In genomic region chr7:155961241-155962190, GRCh38 we compare ENCODE assay signal across 9 cellular contexts.
A peak's percentile ranks its signal among the peaks of the same experiment; 100 is the strongest.
DNase-seq lines count a peak whose midpoint lies in the region; ATAC-seq and TF ChIP-seq lines count a peak whose summit lies in the region.
"Had no signal": no experiment of that assay in that cellular context is flagged by ENCODE, and none has a peak within 500 bp of the region (broad histone marks: within the 10 kb centered on the region; RNA-seq: fewer than 3 reads in every experiment).

No MANE protein-coding gene starts in this region.

- no peaks in the 10 kb centered on the region for H4K20me1 ChIP-seq in SK-N-SH (ENCODE audit: insufficient read depth)

- no peak for TF ChIP-seq RAD21 in SK-N-SH (IDR thresholded peaks at IDR 0.05; ENCODE audit: low read length)

- H3K27me3 ChIP-seq in SK-N-SH (ENCODE audit: insufficient read depth), result no peaks in the 10 kb centered on the region

- no peak for TF ChIP-seq CTCF in SK-N-SH (IDR thresholded peaks at IDR 0.05)

- no peak for ATAC-seq in HG03457 (IDR thresholded peaks at IDR 0.05; ENCODE audit: unreplicated experiment)
- ATAC-seq in GM21576 (IDR thresholded peaks at IDR 0.05; ENCODE audit: unreplicated experiment), result no peak
- ATAC-seq in HG03521 (IDR thresholded peaks at IDR 0.05; ENCODE audit: unreplicated experiment), result no peak

- CTCF ChIA-PET in SK-N-SH (lab: Yijun Ruan, JAX), result no interaction called here

- H3K9me3 ChIP-seq in SK-N-SH, result no peaks in the 10 kb centered on the region
- H3K9me3 ChIP-seq: BE2C had no signal

- DNase-seq in activated CD4-positive, alpha-beta T cell treated with anti-CD3 and anti-CD28 coated beads for 48 hours, result peak; percentile 53
- DNase-seq in activated CD4-positive, alpha-beta T cell treated with anti-CD3 and anti-CD28 coated beads, Interleukin-2, amount 50 U/mL, for 1 hour, result no peak
- DNase-seq in SK-N-SH (no peak), islet precursor cell (peak; percentile 57)
- peak; percentile 19 to 20 for DNase-seq in stimulated activated CD4-positive, alpha-beta T cell treated with anti-CD3 and anti-CD28 coated beads, Interleukin-4, amount 100 ng/mL, for 48 hours (ENCODE audit: low read depth in 2 of 2)
- DNase-seq: BE2C had no signal

- peak overlapping the region; percentile 22 to 36; a peak in 1 of 4 replicates for H3K4me3 ChIP-seq in SK-N-SH (ENCODE audit: low read depth in 2 of 2, low read length in 1 of 2)

- peak overlapping the region; percentile 18; the same call in 1 of the 2 replicates for H2AFZ ChIP-seq in SK-N-SH (ENCODE audit: low read depth)

- H3K36me3 ChIP-seq in SK-N-SH (replicated peaks in 1 of 2; ENCODE audit: control insufficient read depth in 1 of 2, insufficient read depth in 2 of 2, low read length in 1 of 2), result no peaks in the 10 kb centered on the region
- H3K36me3 ChIP-seq: BE2C had no signal

- no peaks in the 10 kb centered on the region for H3F3A ChIP-seq in SK-N-SH (replicated peaks; ENCODE audit: insufficient read depth)

- H3K79me2 ChIP-seq in SK-N-SH (ENCODE audit: insufficient read depth), result no peaks in the 10 kb centered on the region

- H3K9me2 ChIP-seq in SK-N-SH, result no peaks in the 10 kb centered on the region

- no peak for TF ChIP-seq EP300 in SK-N-SH (IDR thresholded peaks at IDR 0.05; ENCODE audit: borderline replicate concordance in 1 of 2, low read depth in 1 of 2, low read length in 1 of 2)

- POLR2A ChIA-PET in SK-N-SH (lab: Yijun Ruan, JAX), result no interaction called here

- H3K9ac ChIP-seq in SK-N-SH, result peak overlapping the region; percentile 10; the same call in 1 of the 2 replicates

- H3K4me1 ChIP-seq in SK-N-SH (ENCODE audit: control insufficient read depth in 1 of 2, insufficient read depth in 2 of 2, low read depth in 1 of 2, low read length in 1 of 2), result no peaks in the 10 kb centered on the region
- H3K4me1 ChIP-seq: BE2C had no signal

- H3K27ac ChIP-seq in SK-N-SH (ENCODE audit: low read depth in 2 of 2, low read length in 1 of 2), result peak overlapping the region in 1 of 2 experiments; percentile 43; a peak in 2 of 4 replicates

- WGBS in SK-N-SH (ENCODE audit: low lambda C conversion rate), result 16% methylated on average over 23 of the region's 25 CpGs

- H3K4me2 ChIP-seq in SK-N-SH, result peak overlapping the region; percentile 68

TF ChIP-seq in SK-N-SH, 30 proteins besides CTCF, POLR2A, EP300 and RAD21:
- TF ChIP-seq TCF12 (IDR thresholded peaks at IDR 0.05) (no peak), FOXJ3 (CRISPR knock-in tag; IDR thresholded peaks at IDR 0.05) (no peak), PBX3 (IDR thresholded peaks at IDR 0.05) (no peak), GATA2 (CRISPR knock-in tag; IDR thresholded peaks at IDR 0.05) (no peak), ZBTB33 (IDR thresholded peaks at IDR 0.05; ENCODE audit: borderline replicate concordance, low read depth) (no peak), REST (IDR thresholded peaks at IDR 0.05; ENCODE audit: low read depth, low read length) (no peak), FOXM1 (IDR thresholded peaks at IDR 0.05; ENCODE audit: low read depth) (no peak), SMC3 (IDR thresholded peaks at IDR 0.05; ENCODE audit: low read depth, low read length) (no peak), FOSL2 (IDR thresholded peaks at IDR 0.05; ENCODE audit: borderline replicate concordance, low read depth) (no peak), TAF1 (IDR thresholded peaks at IDR 0.05; ENCODE audit: borderline replicate concordance, low read depth, low read length) (no peak), MEF2A (IDR thresholded peaks at IDR 0.05; ENCODE audit: borderline replicate concordance, low read depth) (no peak), CHD2 (IDR thresholded peaks at IDR 0.05; ENCODE audit: low read length, partially characterized antibody) (no peak), MXI1 (IDR thresholded peaks at IDR 0.05; ENCODE audit: low read depth, low read length) (no peak)

Comparison
In these comparisons a context has a peak if more than half of its experiments do, and no peak if none do; other contexts are left out.
1. DNase-seq: peak in activated CD4-positive, alpha-beta T cell treated with anti-CD3 and anti-CD28 coated beads for 48 hours (single experiment), islet precursor cell (single experiment) and stimulated activated CD4-positive, alpha-beta T cell treated with anti-CD3 and anti-CD28 coated beads, Interleukin-4, amount 100 ng/mL, for 48 hours (2 of 2); none in activated CD4-positive, alpha-beta T cell treated with anti-CD3 and anti-CD28 coated beads, Interleukin-2, amount 50 U/mL, for 1 hour (single experiment) and SK-N-SH (single experiment).